ENCODE assay signal across 27 cellular contexts in the genomic region with DNA sequence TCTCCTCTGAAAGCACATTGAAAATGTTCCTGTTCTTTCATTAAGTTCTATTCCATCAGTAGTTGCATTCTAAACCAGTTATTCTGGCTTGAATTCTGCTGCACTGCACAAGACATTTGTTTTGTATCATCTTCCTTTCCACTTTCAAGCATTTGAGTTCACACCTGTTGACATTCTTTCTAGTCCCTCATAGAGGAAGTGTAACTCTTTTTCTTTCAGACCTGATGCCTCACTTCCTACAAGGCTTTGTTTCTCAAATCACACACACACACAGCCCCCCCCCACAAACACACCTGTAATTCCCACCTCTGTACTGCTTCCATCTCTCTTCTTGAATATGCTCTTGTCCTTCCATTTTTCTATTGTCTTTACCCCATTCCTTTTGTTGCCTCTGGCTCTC. TPM values are rescaled to one million over a fixed set of nuclear protein-coding genes. Genes with fewer than 3 reads are reported as not detected.
DNase-seq lines count a peak whose midpoint lies in the region; ATAC-seq, FAIRE-seq and TF ChIP-seq lines count a peak whose summit lies in the region.
"Had no signal": no experiment of that assay in that cellular context is flagged by ENCODE, and none has a peak within 500 bp of the region (broad histone marks: within the 10 kb centered on the region; RNA-seq: fewer than 3 reads in every experiment).

No MANE protein-coding gene starts in this region.

- peaks cover 9% of the 10 kb centered on the region for H3K27me3 Mint-ChIP-seq in memory B cell

- no peaks in the 10 kb centered on the region for H3K9me3 ChIP-seq in HEK293 (ENCODE audit: control insufficient read depth, insufficient read depth, low read depth, low read length)
- peaks cover 24 to 29% of the 10 kb centered on the region in 2 experiments for H3K9me3 ChIP-seq in H1 (ENCODE audit: insufficient read depth in 2 of 2, low read depth in 1 of 2, low read length in 1 of 2)
- H3K9me3 ChIP-seq: BE2C, SK-N-SH had no signal

- no peak overlapping the region for H3K18ac ChIP-seq in H1 (ENCODE audit: extremely low read depth, low read length)

- no peak overlapping the region for H3K4me3 Mint-ChIP-seq in memory B cell
- H3K4me3 Mint-ChIP-seq: CD14-positive monocyte; CD8-positive, alpha-beta memory T cell had no signal

- ATAC-seq in memory B cell (ENCODE audit: low read depth) (peak; percentile 46), GM19351 (IDR thresholded peaks at IDR 0.05; ENCODE audit: unreplicated experiment) (no peak), HG03045 (IDR thresholded peaks at IDR 0.05; ENCODE audit: unreplicated experiment) (no peak), HG03432 (IDR thresholded peaks at IDR 0.05; ENCODE audit: unreplicated experiment) (no peak)
- ATAC-seq: HCT116 had no signal

- H3K36me3 ChIP-seq in HEK293 (ENCODE audit: control insufficient read depth in 2 of 2, insufficient read depth in 1 of 2, low read length in 2 of 2) (no peaks in the 10 kb centered on the region), H1 (ENCODE audit: control insufficient read depth in 2 of 4, insufficient read depth in 4 of 4, low read length in 3 of 4) (peaks cover 0 to 23% (median 8%) of the 10 kb centered on the region in 4 experiments; a peak in 3 of 8 replicates)
- H3K36me3 ChIP-seq: BE2C had no signal

- no peaks in the 10 kb centered on the region for H3K79me1 ChIP-seq in H1 (ENCODE audit: low read depth, low read length)

- no peak overlapping the region for H3K9ac ChIP-seq in H1 (replicated peaks in 1 of 4; ENCODE audit: extremely low read depth in 1 of 4, low read depth in 3 of 4, low read length in 3 of 4)
- H3K9ac ChIP-seq: GM23248, SK-N-SH had no signal

- 0 out of 2 replicates have a peak overlapping the region, but pooled peaks have one; percentile 2 for H2BK12ac ChIP-seq in H1 (ENCODE audit: low read depth, low read length)

- DNase-seq in DMS53 (lab: John Stamatoyannopoulos, UW) (peak; percentile 55), H1 (ENCODE audit: low read depth in 1 of 2, low spot score in 2 of 2) (no peak), memory B cell (ENCODE audit: low spot score in 2 of 2) (no peak)
- no peak for DNase-seq in activated CD4-positive, alpha-beta T cell treated with anti-CD3 and anti-CD28 coated beads, Interleukin-2, amount 50 U/mL, for 4 hours
- DNase-seq: 8988T; ACHN; BE2C; CD8-positive, alpha-beta memory T cell; GM23248; KBM-7; NCI-H1105 treated with DMSO at 0.1 percent for 48 hours; NCI-H146; NCI-H1930; NCI-H2107; NCI-H524 treated with DMSO at 0.1 percent for 48 hours; NCI-H82; PC-9; SHP77; SK-N-SH; SW 1271 had no signal

- H4K5ac ChIP-seq in H1 (ENCODE audit: insufficient read length, low read depth, low read length) = no peak overlapping the region

- H4K91ac ChIP-seq in H1 (replicated peaks; ENCODE audit: insufficient read length, low read length) = peak overlapping the region; percentile 49

- H3K4me2 ChIP-seq in H1 (ENCODE audit: insufficient read depth in 1 of 2, low read depth in 2 of 2, low read length in 2 of 2) = peak overlapping the region in 1 of 2 experiments; percentile 36; a peak in 3 of 4 replicates
- H3K4me2 ChIP-seq: PC-9, SK-N-SH had no signal

- H3K4me1 ChIP-seq in HEK293 (ENCODE audit: control insufficient read depth, insufficient read depth, low read length) = no peaks in the 10 kb centered on the region
- H3K4me1 ChIP-seq in H1 (replicated peaks in 1 of 4; ENCODE audit: control insufficient read depth in 3 of 4, insufficient read depth in 4 of 4, low read length in 3 of 4) = peaks cover 0 to 6% (median under 1%) of the 10 kb centered on the region in 4 experiments; a peak in 4 of 7 replicates
- H3K4me1 ChIP-seq: BE2C had no signal

- no peak overlapping the region for H3K23ac ChIP-seq in H1 (ENCODE audit: insufficient read length)

- H3K27ac ChIP-seq in HEK293 (ENCODE audit: extremely low read depth, low read depth, low read length) (no peak overlapping the region), H1 (ENCODE audit: low read depth, low read length) (no peak overlapping the region)
- H3K27ac ChIP-seq: GM23248, PC-9 had no signal

- no peak overlapping the region for H4K8ac ChIP-seq in H1 (ENCODE audit: extremely low read depth, insufficient read depth, low read length)

- no peak overlapping the region for H3K4me3 ChIP-seq in HEK293 (ENCODE audit: low read depth, low read length)
- H3K4me3 ChIP-seq in H1 (ENCODE audit: extremely low read depth in 1 of 4, insufficient read depth in 2 of 4, low read depth in 3 of 4, low read length in 4 of 4) = no peak overlapping the region; a peak in 1 of 8 replicates
- H3K4me3 ChIP-seq: GM23248, PC-9 had no signal

- H2BK120ac ChIP-seq in H1 (replicated peaks; ENCODE audit: low read depth, low read length) = peak overlapping the region; percentile 79

- no peaks in the 10 kb centered on the region for H3K36me3 Mint-ChIP-seq in memory B cell
- H3K36me3 Mint-ChIP-seq: CD14-positive monocyte; CD8-positive, alpha-beta memory T cell had no signal

- TF ChIP-seq POLR2A in H1 (IDR thresholded peaks at IDR 0.05; ENCODE audit: control extremely low read depth in 1 of 2, low read depth in 2 of 2, low read length in 2 of 2) = no peak

- H3K56ac ChIP-seq in H1 (replicated peaks; ENCODE audit: insufficient read length, low read depth, low read length) = no peak overlapping the region

- no peak overlapping the region for H3K27ac Mint-ChIP-seq in memory B cell
- H3K27ac Mint-ChIP-seq: CD14-positive monocyte; CD8-positive, alpha-beta memory T cell had no signal

- no peaks in the 10 kb centered on the region for H4K20me1 ChIP-seq in H1 (replicated peaks in 1 of 2; ENCODE audit: control insufficient read depth in 1 of 2, insufficient read depth in 2 of 2, low read length in 2 of 2)

- H2AFZ ChIP-seq in H1 (ENCODE audit: low read length) = no peak overlapping the region
- H2AFZ ChIP-seq: GM23248, PC-9 had no signal

- no peaks in the 10 kb centered on the region; the same call in 1 of the 2 replicates for H3K23me2 ChIP-seq in H1 (ENCODE audit: low read depth, low read length)

- TF ChIP-seq CTCF in HEK293 (tag by site-specific recombination; IDR thresholded peaks at IDR 0.05) = no peak
- no peak for TF ChIP-seq CTCF in H1 (IDR thresholded peaks at IDR 0.05; ENCODE audit: control extremely low read depth in 1 of 3, insufficient read depth in 1 of 3, low read depth in 1 of 3, low read length in 3 of 3)

- CTCF ChIA-PET in HEK293 (lab: Yijun Ruan, JAX) (interaction anchor here (1.0 to 2.4 kb wide), 5 partner anchors 10 to 556 kb away, joined by 3 to 14 read pairs (median 12); no protein-coding TSS in a partner anchor), H1 (lab: Charles Lee; ENCODE audit: partially characterized antibody) (interaction anchor here (0.7 to 1.2 kb wide), 3 partner anchors 10 to 205 kb away, joined by 3 to 4 read pairs (median 3); no protein-coding TSS in a partner anchor)

- no peak for FAIRE-seq in H1 (lab: Jason Lieb, UNC)
- FAIRE-seq: HTR-8/SVneo had no signal

- peaks cover 0 to 31% of the 10 kb centered on the region in 2 experiments; a peak in 2 of 4 replicates for H3K79me2 ChIP-seq in H1 (ENCODE audit: control insufficient read depth in 1 of 2, insufficient read depth in 2 of 2, low read length in 2 of 2)

- no peak for TF ChIP-seq RAD21 in H1 (IDR thresholded peaks at IDR 0.05 in 1 of 2, conservative IDR thresholded peaks at IDR 0.05 in 1 of 2; ENCODE audit: low read depth in 2 of 2, low read length in 2 of 2)

- H3K9me3 Mint-ChIP-seq in memory B cell = peaks cover 3% of the 10 kb centered on the region

- no peaks in the 10 kb centered on the region for H3K27me3 ChIP-seq in H1 (replicated peaks in 1 of 4; ENCODE audit: control insufficient read depth in 3 of 4, extremely low read depth in 1 of 4, insufficient read depth in 3 of 4, low read length in 3 of 4)
- H3K27me3 ChIP-seq: BE2C had no signal

- peaks cover 4% of the 10 kb centered on the region for H3K4me1 Mint-ChIP-seq in memory B cell
- H3K4me1 Mint-ChIP-seq: CD14-positive monocyte had no signal

- H2AK5ac ChIP-seq in H1 (ENCODE audit: low read depth, low read length) = no peak overlapping the region

- no peak overlapping the region for H3K14ac ChIP-seq in H1 (ENCODE audit: insufficient read length)

- peak overlapping the region; percentile 36; the same call in 1 of the 2 replicates for H2BK20ac ChIP-seq in H1 (ENCODE audit: low read length)

- peak overlapping the region; percentile 57; the same call in 1 of the 2 replicates for H2BK5ac ChIP-seq in H1 (ENCODE audit: low read depth, low read length)

- H2BK15ac ChIP-seq in H1 (ENCODE audit: low read length) = no peak overlapping the region

- POLR2A ChIA-PET in HEK293 (lab: Yijun Ruan, JAX) = no interaction called here
- POLR2A ChIA-PET in H1 (lab: Charles Lee; ENCODE audit: partially characterized antibody) = interaction anchor here (1.1 to 1.5 kb wide), 3 partner anchors 10 to 86 kb away, joined by 3 to 7 read pairs (median 3); no protein-coding TSS in a partner anchor

- no peak for TF ChIP-seq EP300 in H1 (IDR thresholded peaks at IDR 0.05; ENCODE audit: borderline replicate concordance in 1 of 2, low read depth in 2 of 2, low read length in 2 of 2)

- no peak overlapping the region for H3K4ac ChIP-seq in H1 (replicated peaks; ENCODE audit: insufficient read length, low read depth, low read length)

TF ChIP-seq in HEK293, 187 proteins besides CTCF, POLR2A, EP300 and RAD21:
- no peak for TF ChIP-seq ZNF677 (tag by site-specific recombination; IDR thresholded peaks at IDR 0.05)
- TF ChIP-seq SCRT2 (tag by site-specific recombination; IDR thresholded peaks at IDR 0.05) = peak; percentile 68
- peak; percentile 74 for TF ChIP-seq SCRT1 (tag by site-specific recombination; IDR thresholded peaks at IDR 0.05; ENCODE audit: borderline replicate concordance)
TF ChIP-seq in HEK293: peak in this region for 2.

TF ChIP-seq in H1, 55 proteins besides CTCF, POLR2A, EP300 and RAD21 (continues in another document):
- TF ChIP-seq SRF (IDR thresholded peaks at IDR 0.05; ENCODE audit: low read depth, low read length) (no peak), ASH2L (IDR thresholded peaks at IDR 0.05; ENCODE audit: low read length) (no peak), TBP (IDR thresholded peaks at IDR 0.05; ENCODE audit: low read depth, low read length) (no peak), GTF2F1 (IDR thresholded peaks at IDR 0.05; ENCODE audit: borderline replicate concordance, low read depth, low read length) (no peak), SIRT6 (IDR thresholded peaks at IDR 0.05; ENCODE audit: low read length) (no peak), TEAD4 (IDR thresholded peaks at IDR 0.05; ENCODE audit: low read depth, low read length) (no peak), BACH1 (IDR thresholded peaks at IDR 0.05; ENCODE audit: low read length) (no peak), RFX5 (IDR thresholded peaks at IDR 0.05; ENCODE audit: borderline replicate concordance, low read depth, low read length) (no peak)

RNA-seq across cellular contexts. Expression of a gene that starts 50.9 kb away (rescaled TPM):
- 105 and 107 TPM in 2 replicates for total RNA-seq in H1 (2021; fragmentation: NEBNext Ultra II Directional; extraction: Animal tissue kit (Norgen Biotek cat#: 25700))
- polyA plus RNA-seq in H1 (2011; rRNA removed) = 25.0 and 47.5 TPM in 2 replicates
- polyA plus RNA-seq in H1 (2011; cell fraction: cytosol; rRNA removed) = 41.2 TPM
- 63.0 TPM for polyA plus RNA-seq in H1 (2011; cell fraction: nucleus; rRNA removed)
- polyA plus RNA-seq in H1 (2012, experiment 1 of 2) = 45.9 to 78.2 TPM (median 57.8 TPM) in 4 replicates
- polyA plus RNA-seq in H1 (2012, experiment 2 of 2) = 40.3 TPM
- polyA plus RNA-seq in H1 (2013, experiment 1 of 2) = 74.6 TPM
- polyA plus RNA-seq in H1 (2013, experiment 2 of 2) = 92.4 TPM
- polyA minus RNA-seq in H1 (2011; rRNA and poly(A)+ RNA removed) = 15.8 and 28.5 TPM in 2 replicates
- polyA minus RNA-seq in H1 (2011; cell fraction: cytosol; rRNA and poly(A)+ RNA removed) = 40.0 TPM
- 69.8 TPM for polyA minus RNA-seq in H1 (2011; cell fraction: nucleus; rRNA and poly(A)+ RNA removed)
- total RNA-seq: CD8-positive, alpha-beta memory T cell had no signal
- polyA plus RNA-seq: CD14-positive monocyte; CD8-positive, alpha-beta memory T cell had no signal
